In genomic region chr6:134041093-134041492, GRCh38 we compare ENCODE assay signal across 11 cellular contexts. TPM values are rescaled to one million over a fixed set of nuclear protein-coding genes. Genes with fewer than 3 reads are reported as not detected.
DNase-seq lines count a peak whose midpoint lies in the region; ATAC-seq, FAIRE-seq and TF ChIP-seq lines count a peak whose summit lies in the region.
"Had no signal": no experiment of that assay in that cellular context is flagged by ENCODE, and none has a peak within 500 bp of the region (broad histone marks: within the 10 kb centered on the region; RNA-seq: fewer than 3 reads in every experiment).

No MANE protein-coding gene starts in this region.

- H2AFZ ChIP-seq in Loucy (ENCODE audit: low read length) (0 out of 2 replicates have a peak overlapping the region, but pooled peaks have one; percentile 13), SK-N-SH (ENCODE audit: low read depth) (no peak overlapping the region)

- H3K4me3 ChIP-seq in Loucy (ENCODE audit: low read length, poor library complexity, severe bottlenecking) (no peak overlapping the region), SK-N-SH (ENCODE audit: low read depth in 2 of 2, low read length in 1 of 2) (no peak overlapping the region)

- no peak overlapping the region for H3K4me3 Mint-ChIP-seq in nephron progenitor cell
- H3K4me3 Mint-ChIP-seq: activated naive CD8-positive, alpha-beta T cell treated with anti-CD3 and anti-CD28 coated beads for 36 hours; CD4-positive, alpha-beta memory T cell had no signal

- TF ChIP-seq CTCF in Loucy (conservative IDR thresholded peaks at IDR 0.05; ENCODE audit: low read length) (no peak), SK-N-SH (IDR thresholded peaks at IDR 0.05) (no peak), GM10266 (IDR thresholded peaks at IDR 0.05; ENCODE audit: control insufficient read depth, insufficient read depth, low read depth, missing control alignments) (no peak), nephron progenitor cell (IDR thresholded peaks at IDR 0.05) (no peak)

- H3K27me3 ChIP-seq in Loucy (ENCODE audit: insufficient read depth, low read length, poor library complexity, severe bottlenecking), result no peaks in the 10 kb centered on the region
- no peaks in the 10 kb centered on the region for H3K27me3 ChIP-seq in SK-N-SH (ENCODE audit: insufficient read depth)

- no peak for FAIRE-seq in GM19239 (lab: Jason Lieb, UNC)

- H3K4me1 Mint-ChIP-seq in nephron progenitor cell, result peaks cover 6% of the 10 kb centered on the region
- H3K4me1 Mint-ChIP-seq: activated naive CD8-positive, alpha-beta T cell treated with anti-CD3 and anti-CD28 coated beads for 36 hours had no signal

- peaks cover 2% of the 10 kb centered on the region for H3K27me3 Mint-ChIP-seq in nephron progenitor cell (ENCODE audit: low read depth, poor library complexity)

- peaks cover 7% of the 10 kb centered on the region for H3K4me1 ChIP-seq in Loucy (ENCODE audit: insufficient read depth, low read length, poor library complexity, severe bottlenecking)
- peaks cover 0 to 10% of the 10 kb centered on the region in 2 experiments; a peak in 2 of 4 replicates for H3K4me1 ChIP-seq in SK-N-SH (ENCODE audit: control insufficient read depth in 1 of 2, insufficient read depth in 2 of 2, low read depth in 1 of 2, low read length in 1 of 2)

- H3K9me3 ChIP-seq in Loucy (ENCODE audit: insufficient read depth, low read depth, low read length), result no peaks in the 10 kb centered on the region
- no peaks in the 10 kb centered on the region for H3K9me3 ChIP-seq in SK-N-SH

- no peak overlapping the region for H3K27ac Mint-ChIP-seq in nephron progenitor cell
- H3K27ac Mint-ChIP-seq: activated naive CD8-positive, alpha-beta T cell treated with anti-CD3 and anti-CD28 coated beads for 36 hours had no signal

- H3K79me2 ChIP-seq in Loucy (ENCODE audit: insufficient read depth, low read length) (no peaks in the 10 kb centered on the region), SK-N-SH (ENCODE audit: insufficient read depth) (no peaks in the 10 kb centered on the region)

- H3K36me3 ChIP-seq in Loucy (ENCODE audit: insufficient read depth, low read length) (no peaks in the 10 kb centered on the region), SK-N-SH (replicated peaks in 1 of 2; ENCODE audit: control insufficient read depth in 1 of 2, insufficient read depth in 2 of 2, low read length in 1 of 2) (no peaks in the 10 kb centered on the region)

- POLR2A ChIA-PET in SK-N-SH (lab: Yijun Ruan, JAX), result no interaction called here

- H4K20me1 ChIP-seq in Loucy (ENCODE audit: insufficient read depth, low read length, poor library complexity, severe bottlenecking) (no peaks in the 10 kb centered on the region), SK-N-SH (ENCODE audit: insufficient read depth) (no peaks in the 10 kb centered on the region)

- peak; percentile 76 for DNase-seq in AG20443 (ENCODE audit: low spot score)
- no peak for DNase-seq in SK-N-SH
- DNase-seq in glomerular visceral epithelial cell (ENCODE audit: extremely low spot score), result peak; percentile 40
- no peak for DNase-seq in GM10266 (ENCODE audit: extremely low spot score)
- no peak for DNase-seq in nephron progenitor cell
- DNase-seq in GM19239 (ENCODE audit: insufficient read length, low spot score), result no peak
- DNase-seq: activated naive CD8-positive, alpha-beta T cell treated with anti-CD3 and anti-CD28 coated beads for 36 hours; CD4-positive, alpha-beta memory T cell; Right ventricle myocardium superior had no signal

- H3K9me3 Mint-ChIP-seq in nephron progenitor cell, result peaks cover 18% of the 10 kb centered on the region

- TF ChIP-seq RAD21 in SK-N-SH (IDR thresholded peaks at IDR 0.05; ENCODE audit: low read length), result no peak

- ATAC-seq in GM21717 (IDR thresholded peaks at IDR 0.05; ENCODE audit: unreplicated experiment), result no peak

- H3K9me2 ChIP-seq in Loucy (replicated peaks; ENCODE audit: low read depth, low read length), result no peaks in the 10 kb centered on the region
- no peaks in the 10 kb centered on the region for H3K9me2 ChIP-seq in SK-N-SH

- H3K9ac ChIP-seq in Loucy (ENCODE audit: low read depth, low read length, poor library complexity, severe bottlenecking), result no peak overlapping the region
- H3K9ac ChIP-seq in SK-N-SH, result no peak overlapping the region

- no peaks in the 10 kb centered on the region for H3F3A ChIP-seq in Loucy (ENCODE audit: low read depth)
- peaks cover 4% of the 10 kb centered on the region for H3F3A ChIP-seq in SK-N-SH (replicated peaks; ENCODE audit: insufficient read depth)

- H3K4me2 ChIP-seq in Loucy (ENCODE audit: low read depth, low read length, poor library complexity, severe bottlenecking) (no peak overlapping the region), SK-N-SH (0 out of 2 replicates have a peak overlapping the region, but pooled peaks have one; percentile 35)

- CTCF ChIA-PET in SK-N-SH (lab: Yijun Ruan, JAX), result interaction anchor here (0.7 to 2.0 kb wide), 2 partner anchors 85 to 118 kb away, joined by 3 to 5 read pairs; no protein-coding TSS in a partner anchor

- no peak for TF ChIP-seq EP300 in SK-N-SH (IDR thresholded peaks at IDR 0.05; ENCODE audit: borderline replicate concordance in 1 of 2, low read depth in 1 of 2, low read length in 1 of 2)

- H3K36me3 Mint-ChIP-seq in nephron progenitor cell (ENCODE audit: low read depth), result peaks cover 18% of the 10 kb centered on the region

- no peak overlapping the region for H3K27ac ChIP-seq in SK-N-SH (ENCODE audit: low read depth in 2 of 2, low read length in 1 of 2)

TF ChIP-seq in SK-N-SH, 30 proteins besides CTCF, POLR2A, EP300 and RAD21:
- TF ChIP-seq POLR2AphosphoS5 (IDR thresholded peaks at IDR 0.05; ENCODE audit: low read depth, low read length) (no peak), RXRA (IDR thresholded peaks at IDR 0.05; ENCODE audit: borderline replicate concordance, low read depth) (no peak), MXI1 (IDR thresholded peaks at IDR 0.05; ENCODE audit: low read depth, low read length) (no peak), FOXM1 (IDR thresholded peaks at IDR 0.05; ENCODE audit: low read depth) (no peak), JUND (IDR thresholded peaks at IDR 0.05) (peak; percentile 62), ELF1 (IDR thresholded peaks at IDR 0.05) (no peak), TAF1 (IDR thresholded peaks at IDR 0.05; ENCODE audit: borderline replicate concordance, low read depth, low read length) (no peak), RFX5 (IDR thresholded peaks at IDR 0.05; ENCODE audit: low read length) (no peak), TCF12 (IDR thresholded peaks at IDR 0.05) (peak; percentile 57), FOSL2 (IDR thresholded peaks at IDR 0.05; ENCODE audit: borderline replicate concordance, low read depth) (peak; percentile 65; the same call in 1 of the 2 replicates), RCOR1 (IDR thresholded peaks at IDR 0.05; ENCODE audit: low read length) (no peak), PBX3 (IDR thresholded peaks at IDR 0.05) (peak; percentile 49), USF2 (IDR thresholded peaks at IDR 0.05; ENCODE audit: borderline replicate concordance, low read depth, low read length) (no peak), SIN3A (IDR thresholded peaks at IDR 0.05; ENCODE audit: borderline replicate concordance, low read depth, low read length) (no peak)

RNA-seq across cellular contexts. Expression of gene SLC2A12, which starts 11.3 kb away (rescaled TPM):
- 0.61 and 0.80 TPM in 2 replicates for polyA plus RNA-seq in SK-N-SH (2012; rRNA removed)
- 0.64 and 0.77 TPM in 2 replicates for polyA plus RNA-seq in SK-N-SH (2012; cell fraction: cytosol; rRNA removed)
- polyA plus RNA-seq in SK-N-SH (2012; cell fraction: nucleus; rRNA removed), result 0.25 and 0.67 TPM in 2 replicates
- polyA plus RNA-seq: CD4-positive, alpha-beta memory T cell had no signal

Comparison
In these comparisons a context has a peak if more than half of its experiments do, and no peak if none do; other contexts are left out.
1. DNase-seq: peak in AG20443 (single experiment) and glomerular visceral epithelial cell (single experiment); none in SK-N-SH (single experiment), GM10266 (single experiment), nephron progenitor cell (single experiment) and GM19239 (single experiment).